In the genomic region with DNA sequence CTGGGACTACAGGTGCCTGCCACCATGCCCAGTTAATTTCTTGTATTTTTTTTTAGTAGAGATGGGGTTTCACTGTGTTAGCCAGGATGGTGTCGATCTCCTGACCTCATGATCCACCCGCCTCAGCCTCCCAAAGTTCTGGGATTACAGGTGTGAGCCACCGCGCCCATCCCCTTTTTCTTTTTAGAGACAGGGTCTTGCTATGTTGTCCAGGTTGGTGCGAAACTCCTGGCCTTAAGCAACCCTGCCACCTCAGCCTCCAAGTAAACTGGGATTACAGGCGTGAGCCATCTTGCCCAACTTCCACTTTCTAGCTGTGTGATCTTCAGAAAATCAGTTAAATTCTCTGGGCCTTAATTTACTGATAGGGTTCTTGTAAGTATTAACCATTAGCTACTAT, we compare ENCODE assay signal across 12 cellular contexts. TPM values are rescaled to one million over a fixed set of nuclear protein-coding genes. Genes with fewer than 3 reads are reported as not detected.
A peak's percentile ranks its signal among the peaks of the same experiment; 100 is the strongest.
DNase-seq lines count a peak whose midpoint lies in the region; ATAC-seq and TF ChIP-seq lines count a peak whose summit lies in the region.
"Not testable (repeated sequence)": the region's sequence is repeated elsewhere in the genome, so short reads cannot be mapped to it uniquely, and the experiment has no call there.
"Had no signal": no experiment of that assay in that cellular context is flagged by ENCODE, and none has a peak within 500 bp of the region (broad histone marks: within the 10 kb centered on the region; RNA-seq: fewer than 3 reads in every experiment).

No MANE protein-coding gene starts in this region.

- not testable (repeated sequence) for TF ChIP-seq EP300 in esophagus muscularis mucosa (IDR thresholded peaks at IDR 0.05)

- peak overlapping the region; percentile 95 for H3K4me2 ChIP-seq in Loucy (ENCODE audit: low read depth, low read length, poor library complexity, severe bottlenecking)

- H3K9me3 Mint-ChIP-seq in CD4-positive, CD25-positive, alpha-beta regulatory T cell; activated CD4-positive, alpha-beta T cell treated with anti-CD3 and anti-CD28 coated beads, Interleukin-2, amount 10 ng/mL, durations not matched to agents 24 days and 14 days; activated T-helper 17 cell treated with anti-CD3 and anti-CD28 coated beads, Interleukin-2, amount 50 U/mL, for 72 hours; activated naive CD8-positive, alpha-beta T cell treated with anti-CD3 and anti-CD28 coated beads, Interleukin-2, amount 50 U/mL, for 24 hours: not testable (repeated sequence)
- peaks cover 24% of the 10 kb centered on the region for H3K9me3 Mint-ChIP-seq in nephron progenitor cell

- peaks cover 39% of the 10 kb centered on the region for H3K79me2 ChIP-seq in Loucy (ENCODE audit: insufficient read depth, low read length)

- H3K9ac ChIP-seq in Loucy (ENCODE audit: low read depth, low read length, poor library complexity, severe bottlenecking); stomach smooth muscle (ENCODE audit: low read length in 2 of 2): not testable (repeated sequence)

- WGBS in esophagus muscularis mucosa: 100% methylated on average over 6 of the region's 6 CpGs

- H3K4me3 ChIP-seq in CD4-positive, CD25-positive, alpha-beta regulatory T cell (ENCODE audit: low read depth, low read length): peak overlapping the region; percentile 82
- H3K4me3 ChIP-seq in Loucy (ENCODE audit: low read length, poor library complexity, severe bottlenecking) (peak overlapping the region; percentile 92), esophagus muscularis mucosa (peak overlapping the region in 2 of 4 donors; percentile 76 to 92), stomach smooth muscle (ENCODE audit: low read length in 2 of 2) (peak overlapping the region; percentile 15 to 74)

- TF ChIP-seq CTCF in Loucy (conservative IDR thresholded peaks at IDR 0.05; ENCODE audit: low read length); esophagus muscularis mucosa (IDR thresholded peaks at IDR 0.05); nephron progenitor cell (IDR thresholded peaks at IDR 0.05): not testable (repeated sequence)

- H3K27me3 ChIP-seq in CD4-positive, CD25-positive, alpha-beta regulatory T cell (ENCODE audit: control insufficient read depth, insufficient read depth, low read length); Loucy (ENCODE audit: insufficient read depth, low read length, poor library complexity, severe bottlenecking); esophagus muscularis mucosa; stomach smooth muscle (ENCODE audit: control insufficient read depth in 1 of 2, insufficient read depth in 2 of 2, low read length in 2 of 2): not testable (repeated sequence)

- H2AFZ ChIP-seq in Loucy (ENCODE audit: low read length): not testable (repeated sequence)

- H3K9me3 ChIP-seq in CD4-positive, CD25-positive, alpha-beta regulatory T cell (ENCODE audit: control insufficient read depth in 2 of 2, low read length in 2 of 2); Loucy (ENCODE audit: insufficient read depth, low read depth, low read length); esophagus muscularis mucosa; stomach smooth muscle (ENCODE audit: control insufficient read depth in 2 of 2, low read length in 2 of 2): not testable (repeated sequence)

- peaks cover 17% of the 10 kb centered on the region for H3K36me3 Mint-ChIP-seq in CD4-positive, CD25-positive, alpha-beta regulatory T cell
- H3K36me3 Mint-ChIP-seq in activated CD4-positive, alpha-beta T cell treated with anti-CD3 and anti-CD28 coated beads, Interleukin-2, amount 10 ng/mL, durations not matched to agents 24 days and 14 days (ENCODE audit: low read depth): peaks cover 18% of the 10 kb centered on the region
- H3K36me3 Mint-ChIP-seq in activated T-helper 17 cell treated with anti-CD3 and anti-CD28 coated beads, Interleukin-2, amount 50 U/mL, for 72 hours (ENCODE audit: low read depth): peaks cover 42% of the 10 kb centered on the region
- peaks cover 41% of the 10 kb centered on the region for H3K36me3 Mint-ChIP-seq in activated naive CD8-positive, alpha-beta T cell treated with anti-CD3 and anti-CD28 coated beads, Interleukin-2, amount 50 U/mL, for 24 hours (ENCODE audit: low read depth)
- H3K36me3 Mint-ChIP-seq in nephron progenitor cell (ENCODE audit: low read depth): peaks cover 21% of the 10 kb centered on the region

- not testable (repeated sequence) for DNase-seq in CD4-positive, CD25-positive, alpha-beta regulatory T cell; activated CD4-positive, alpha-beta T cell treated with anti-CD3 and anti-CD28 coated beads, Interleukin-2, amount 10 ng/mL, durations not matched to agents 24 days and 14 days; activated naive CD8-positive, alpha-beta T cell treated with anti-CD3 and anti-CD28 coated beads, Interleukin-2, amount 50 U/mL, for 24 hours; esophagus muscularis mucosa (ENCODE audit: extremely low spot score); nephron progenitor cell

- H3K4me3 Mint-ChIP-seq in CD4-positive, CD25-positive, alpha-beta regulatory T cell: peak overlapping the region; percentile 81 to 98 (median 97)
- H3K4me3 Mint-ChIP-seq in activated CD4-positive, alpha-beta T cell treated with anti-CD3 and anti-CD28 coated beads, Interleukin-2, amount 10 ng/mL, durations not matched to agents 24 days and 14 days: peak overlapping the region; percentile 93
- peak overlapping the region; percentile 100 for H3K4me3 Mint-ChIP-seq in activated T-helper 17 cell treated with anti-CD3 and anti-CD28 coated beads, Interleukin-2, amount 50 U/mL, for 72 hours
- H3K4me3 Mint-ChIP-seq in activated naive CD8-positive, alpha-beta T cell treated with anti-CD3 and anti-CD28 coated beads, Interleukin-2, amount 50 U/mL, for 24 hours: peak overlapping the region; percentile 90
- H3K4me3 Mint-ChIP-seq in nephron progenitor cell: peak overlapping the region; percentile 38

- peaks cover 38% of the 10 kb centered on the region for H3K4me1 ChIP-seq in CD4-positive, CD25-positive, alpha-beta regulatory T cell (ENCODE audit: control insufficient read depth, insufficient read depth, low read length, poor library complexity, severe bottlenecking)
- H3K4me1 ChIP-seq in Loucy (ENCODE audit: insufficient read depth, low read length, poor library complexity, severe bottlenecking) (peaks cover 24% of the 10 kb centered on the region), esophagus muscularis mucosa (peaks cover 13 to 48% (median 39%) of the 10 kb centered on the region in 4 donors), stomach smooth muscle (ENCODE audit: control insufficient read depth, insufficient read depth, low read length) (peaks cover 12% of the 10 kb centered on the region)

- TF ChIP-seq POLR2A in esophagus muscularis mucosa (IDR thresholded peaks at IDR 0.05; ENCODE audit: low read depth): not testable (repeated sequence)

- H4K20me1 ChIP-seq in Loucy (ENCODE audit: insufficient read depth, low read length, poor library complexity, severe bottlenecking): not testable (repeated sequence)

- H3K27ac ChIP-seq in CD4-positive, CD25-positive, alpha-beta regulatory T cell (ENCODE audit: insufficient read depth, low read length, poor library complexity, severe bottlenecking): not testable (repeated sequence)
- peak overlapping the region; percentile 89 to 97 (median 96) for H3K27ac ChIP-seq in esophagus muscularis mucosa (replicated peaks in 1 of 4)
- H3K27ac ChIP-seq in stomach smooth muscle (ENCODE audit: low read length): peak overlapping the region; percentile 99

- not testable (repeated sequence) for ATAC-seq in CD4-positive, CD25-positive, alpha-beta regulatory T cell (ENCODE audit: low read depth in 2 of 2); activated T-helper 17 cell treated with anti-CD3 and anti-CD28 coated beads, Interleukin-2, amount 50 U/mL, for 72 hours (replicated peaks); activated naive CD8-positive, alpha-beta T cell treated with anti-CD3 and anti-CD28 coated beads, Interleukin-2, amount 50 U/mL, for 24 hours

- not testable (repeated sequence) for H3F3A ChIP-seq in Loucy (ENCODE audit: low read depth)

- not testable (repeated sequence) for H3K27me3 Mint-ChIP-seq in CD4-positive, CD25-positive, alpha-beta regulatory T cell; activated CD4-positive, alpha-beta T cell treated with anti-CD3 and anti-CD28 coated beads, Interleukin-2, amount 10 ng/mL, durations not matched to agents 24 days and 14 days; activated T-helper 17 cell treated with anti-CD3 and anti-CD28 coated beads, Interleukin-2, amount 50 U/mL, for 72 hours; activated naive CD8-positive, alpha-beta T cell treated with anti-CD3 and anti-CD28 coated beads, Interleukin-2, amount 50 U/mL, for 24 hours
- peaks cover 15% of the 10 kb centered on the region for H3K27me3 Mint-ChIP-seq in nephron progenitor cell (ENCODE audit: low read depth, poor library complexity)

- H3K4me1 Mint-ChIP-seq in CD4-positive, CD25-positive, alpha-beta regulatory T cell: peaks cover 22 to 57% (median 42%) of the 10 kb centered on the region in 4 donors
- peaks cover 31% of the 10 kb centered on the region for H3K4me1 Mint-ChIP-seq in activated CD4-positive, alpha-beta T cell treated with anti-CD3 and anti-CD28 coated beads, Interleukin-2, amount 10 ng/mL, durations not matched to agents 24 days and 14 days
- peaks cover 29% of the 10 kb centered on the region for H3K4me1 Mint-ChIP-seq in activated T-helper 17 cell treated with anti-CD3 and anti-CD28 coated beads, Interleukin-2, amount 50 U/mL, for 72 hours
- H3K4me1 Mint-ChIP-seq in activated naive CD8-positive, alpha-beta T cell treated with anti-CD3 and anti-CD28 coated beads, Interleukin-2, amount 50 U/mL, for 24 hours: peaks cover 50% of the 10 kb centered on the region
- H3K4me1 Mint-ChIP-seq in nephron progenitor cell: peaks cover 44% of the 10 kb centered on the region

- not testable (repeated sequence) for H3K9me2 ChIP-seq in Loucy (replicated peaks; ENCODE audit: low read depth, low read length)

- not testable (repeated sequence) for H3K27ac Mint-ChIP-seq in CD4-positive, CD25-positive, alpha-beta regulatory T cell; activated CD4-positive, alpha-beta T cell treated with anti-CD3 and anti-CD28 coated beads, Interleukin-2, amount 10 ng/mL, durations not matched to agents 24 days and 14 days; activated T-helper 17 cell treated with anti-CD3 and anti-CD28 coated beads, Interleukin-2, amount 50 U/mL, for 72 hours; nephron progenitor cell
- peak overlapping the region; percentile 97 for H3K27ac Mint-ChIP-seq in activated naive CD8-positive, alpha-beta T cell treated with anti-CD3 and anti-CD28 coated beads, Interleukin-2, amount 50 U/mL, for 24 hours

- intact Hi-C loops in activated CD4-positive, alpha-beta T cell treated with anti-CD3 and anti-CD28 coated beads, Interleukin-2, amount 10 ng/mL, durations not matched to agents 24 days and 14 days (cut with micrococcal nuclease): loop anchor here (10.0 kb wide), 1 partner anchor 48 kb away; the partner anchor contains the start of gene ACOT6
- intact Hi-C loops in esophagus muscularis mucosa (cut with DNase I): loop anchor here (10.0 kb wide), 1 partner anchor 52 kb away; no protein-coding TSS in a partner anchor

- H3K36me3 ChIP-seq in CD4-positive, CD25-positive, alpha-beta regulatory T cell (ENCODE audit: control insufficient read depth, insufficient read depth, low read length); Loucy (ENCODE audit: insufficient read depth, low read length); esophagus muscularis mucosa; stomach smooth muscle (ENCODE audit: control insufficient read depth in 2 of 2, insufficient read depth in 2 of 2, low read length in 2 of 2): not testable (repeated sequence)

RNA-seq across cellular contexts. Expression of gene ACOT2, which starts 2.1 kb away (rescaled TPM):
- total RNA-seq in CD4-positive, CD25-positive, alpha-beta regulatory T cell: 15.4 TPM
- 10 to 100 TPM; 34.4 to 44.2 (median 40.7) TPM for polyA plus RNA-seq in CD4-positive, CD25-positive, alpha-beta regulatory T cell
- 6.2 and 6.4 TPM in 2 replicates for total RNA-seq in activated CD4-positive, alpha-beta T cell treated with anti-CD3 and anti-CD28 coated beads, Interleukin-2, amount 10 ng/mL, durations not matched to agents 24 days and 14 days
- 10 to 100 TPM in 1 of 2 donors, 1 to 10 TPM in 1; 8.4 to 16.3 TPM for total RNA-seq in activated T-helper 17 cell treated with anti-CD3 and anti-CD28 coated beads, Interleukin-2, amount 50 U/mL, for 72 hours
- 100 to 1,000 TPM in 3 of 4 donors, 10 to 100 TPM in 1; 36.8 to 186 (median 128) TPM for total RNA-seq in esophagus muscularis mucosa

RNA-seq across cellular contexts. Expression of gene HEATR4, which starts 8.2 kb away (rescaled TPM):
- total RNA-seq in CD4-positive, CD25-positive, alpha-beta regulatory T cell: not detected
- polyA plus RNA-seq in CD4-positive, CD25-positive, alpha-beta regulatory T cell: under 1 TPM in 2 of 4 donors, not detected in 2; 0.20 to 0.41 TPM
- total RNA-seq in activated CD4-positive, alpha-beta T cell treated with anti-CD3 and anti-CD28 coated beads, Interleukin-2, amount 10 ng/mL, durations not matched to agents 24 days and 14 days: not detected in 2 replicates
- total RNA-seq in activated T-helper 17 cell treated with anti-CD3 and anti-CD28 coated beads, Interleukin-2, amount 50 U/mL, for 72 hours: not detected
- under 1 TPM; under 0.01 to 0.80 (median 0.34) TPM for total RNA-seq in esophagus muscularis mucosa
- total RNA-seq: A172, HT1080, LHCN-M2 had no signal

RNA-seq across cellular contexts. Expression of gene ACOT4, which starts 24.7 kb away (rescaled TPM):
- total RNA-seq in CD4-positive, CD25-positive, alpha-beta regulatory T cell: 1.1 TPM
- 1 to 10 TPM; 2.6 to 6.7 (median 3.9) TPM for polyA plus RNA-seq in CD4-positive, CD25-positive, alpha-beta regulatory T cell
- 1.3 and 1.4 TPM in 2 replicates for total RNA-seq in activated CD4-positive, alpha-beta T cell treated with anti-CD3 and anti-CD28 coated beads, Interleukin-2, amount 10 ng/mL, durations not matched to agents 24 days and 14 days
- 1 to 10 TPM; 1.4 to 1.8 TPM for total RNA-seq in activated T-helper 17 cell treated with anti-CD3 and anti-CD28 coated beads, Interleukin-2, amount 50 U/mL, for 72 hours
- under 1 TPM; 0.42 to 0.57 (median 0.48) TPM for total RNA-seq in esophagus muscularis mucosa
- total RNA-seq: A172, HT1080 had no signal

RNA-seq across cellular contexts. Expression of gene ACOT1, which starts 30.0 kb away (rescaled TPM):
- total RNA-seq in CD4-positive, CD25-positive, alpha-beta regulatory T cell: 1.7 TPM
- 1 to 10 TPM; 4.2 to 5.9 (median 5.0) TPM for polyA plus RNA-seq in CD4-positive, CD25-positive, alpha-beta regulatory T cell
- total RNA-seq in activated CD4-positive, alpha-beta T cell treated with anti-CD3 and anti-CD28 coated beads, Interleukin-2, amount 10 ng/mL, durations not matched to agents 24 days and 14 days: 1.5 and 1.6 TPM in 2 replicates
- total RNA-seq in activated T-helper 17 cell treated with anti-CD3 and anti-CD28 coated beads, Interleukin-2, amount 50 U/mL, for 72 hours: 1 to 10 TPM; 1.3 to 3.6 TPM
- 10 to 100 TPM in 2 of 4 donors, 1 to 10 TPM in 2; 8.0 to 30.1 (median 14.1) TPM for total RNA-seq in esophagus muscularis mucosa
- total RNA-seq: HT1080 had no signal

RNA-seq across cellular contexts. Expression of gene ACOT6, which starts 45.4 kb away (rescaled TPM):
- total RNA-seq in CD4-positive, CD25-positive, alpha-beta regulatory T cell: not detected
- under 1 TPM in 1 of 4 donors, not detected in 3; 0.16 TPM for polyA plus RNA-seq in CD4-positive, CD25-positive, alpha-beta regulatory T cell
- not detected in 2 replicates for total RNA-seq in activated CD4-positive, alpha-beta T cell treated with anti-CD3 and anti-CD28 coated beads, Interleukin-2, amount 10 ng/mL, durations not matched to agents 24 days and 14 days
- total RNA-seq in activated T-helper 17 cell treated with anti-CD3 and anti-CD28 coated beads, Interleukin-2, amount 50 U/mL, for 72 hours: not detected
- not detected for total RNA-seq in esophagus muscularis mucosa
- total RNA-seq: A172, HT1080, LHCN-M2, Peyer's patch had no signal

Comparison
In these comparisons a context has a peak if more than half of its experiments do, and no peak if none do; other contexts are left out.
1. H3K4me3 Mint-ChIP-seq: peak in every context shown above with its lines; median percentile 100 in activated T-helper 17 cell treated with anti-CD3 and anti-CD28 coated beads, Interleukin-2, amount 50 U/mL, for 72 hours; 97 in CD4-positive, CD25-positive, alpha-beta regulatory T cell; 93 in activated CD4-positive, alpha-beta T cell treated with anti-CD3 and anti-CD28 coated beads, Interleukin-2, amount 10 ng/mL, durations not matched to agents 24 days and 14 days; 90 in activated naive CD8-positive, alpha-beta T cell treated with anti-CD3 and anti-CD28 coated beads, Interleukin-2, amount 50 U/mL, for 24 hours; 38 in nephron progenitor cell.